Comparison of ENCODE assay signal across 1 cellular context in the genomic region with DNA sequence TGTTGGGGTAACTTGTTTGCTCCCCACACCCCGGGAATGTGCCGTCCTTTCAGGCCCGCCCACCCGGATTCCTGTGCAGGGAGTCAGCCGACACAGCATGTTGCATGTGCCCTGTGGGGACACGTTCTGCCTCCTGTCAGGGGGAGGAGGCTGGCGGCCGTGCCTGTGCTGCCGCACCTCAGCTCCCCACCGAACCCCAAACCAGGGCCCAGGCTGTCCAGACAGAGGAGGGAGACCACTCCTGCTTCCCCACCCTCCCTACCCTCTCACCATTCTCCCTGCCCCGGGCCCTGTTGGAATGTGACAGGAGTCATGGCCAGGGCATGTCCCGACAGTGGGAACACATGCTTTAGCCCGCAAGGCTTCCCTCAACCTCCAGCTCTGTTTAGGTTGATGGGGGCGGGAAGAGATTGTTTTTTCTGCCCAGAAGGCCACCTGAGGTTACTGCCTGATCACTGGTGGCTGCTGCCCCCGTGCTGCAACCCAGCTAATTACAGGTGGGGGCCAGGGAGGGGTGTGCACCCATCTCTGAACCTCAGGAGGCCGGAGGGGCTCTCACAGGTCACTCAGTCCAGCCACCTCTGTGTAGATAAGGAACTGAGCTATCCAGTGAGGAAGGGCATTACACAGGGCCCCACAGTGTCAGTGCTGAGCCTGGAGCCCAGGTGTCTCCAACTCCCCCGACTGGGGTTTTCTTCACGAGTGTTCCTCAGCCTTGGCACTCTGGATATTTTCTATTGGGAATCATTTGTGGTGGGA.
TF ChIP-seq lines count a peak whose summit lies in the region.

No MANE protein-coding gene starts in this region.

TF ChIP-seq in HepG2, 621 proteins besides CTCF, POLR2A, EP300 and RAD21 (continued from another document and continues in another):
- TF ChIP-seq MNT (IDR thresholded peaks at IDR 0.05): no peak
- no peak for TF ChIP-seq ZNF776 (CRISPR knock-in tag; IDR thresholded peaks at IDR 0.05)
- no peak for TF ChIP-seq FOXJ3 (CRISPR knock-in tag; IDR thresholded peaks at IDR 0.05; ENCODE audit: borderline replicate concordance)
- peak; percentile 63; the same call in 1 of the 2 replicates for TF ChIP-seq IKZF5 (CRISPR knock-in tag; IDR thresholded peaks at IDR 0.05)
- no peak for TF ChIP-seq ZNF12 (CRISPR knock-in tag; IDR thresholded peaks at IDR 0.05)
- no peak for TF ChIP-seq CENPT (CRISPR knock-in tag; IDR thresholded peaks at IDR 0.05; ENCODE audit: low read depth)
- no peak; the same call in 1 of the 2 replicates for TF ChIP-seq CREM (IDR thresholded peaks at IDR 0.05)
- TF ChIP-seq CREM (CRISPR knock-in tag; IDR thresholded peaks at IDR 0.05): no peak
- no peak for TF ChIP-seq ZFP36L1 (CRISPR knock-in tag; IDR thresholded peaks at IDR 0.05)
- TF ChIP-seq ZNF205 (CRISPR knock-in tag; IDR thresholded peaks at IDR 0.05): no peak; the same call in 1 of the 2 replicates
- TF ChIP-seq NFATC3 (CRISPR knock-in tag; IDR thresholded peaks at IDR 0.05): no peak
- no peak for TF ChIP-seq ZNF607 (CRISPR knock-in tag; IDR thresholded peaks at IDR 0.05; ENCODE audit: borderline replicate concordance)
- no peak; the same call in 1 of the 2 replicates for TF ChIP-seq ARID5B (CRISPR knock-in tag; IDR thresholded peaks at IDR 0.05)
- no peak for TF ChIP-seq ZNF75D (CRISPR knock-in tag; IDR thresholded peaks at IDR 0.05; ENCODE audit: borderline replicate concordance)
- no peak for TF ChIP-seq ZBTB4 (CRISPR knock-in tag; IDR thresholded peaks at IDR 0.05; ENCODE audit: borderline replicate concordance)
- TF ChIP-seq, protein P1, sequence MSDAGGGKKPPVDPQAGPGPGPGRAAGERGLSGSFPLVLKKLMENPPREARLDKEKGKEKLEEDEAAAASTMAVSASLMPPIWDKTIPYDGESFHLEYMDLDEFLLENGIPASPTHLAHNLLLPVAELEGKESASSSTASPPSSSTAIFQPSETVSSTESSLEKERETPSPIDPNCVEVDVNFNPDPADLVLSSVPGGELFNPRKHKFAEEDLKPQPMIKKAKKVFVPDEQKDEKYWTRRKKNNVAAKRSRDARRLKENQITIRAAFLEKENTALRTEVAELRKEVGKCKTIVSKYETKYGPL (CRISPR knock-in tag; IDR thresholded peaks at IDR 0.05): no peak
- TF ChIP-seq CBX1 (IDR thresholded peaks at IDR 0.05; ENCODE audit: low read depth): no peak
- peak; percentile 73 for TF ChIP-seq ARNT2 (CRISPR knock-in tag; IDR thresholded peaks at IDR 0.05; ENCODE audit: low read depth)
- TF ChIP-seq HNRNPK (IDR thresholded peaks at IDR 0.05; ENCODE audit: low read depth, low read length, poor library complexity, severe bottlenecking): no peak
- no peak for TF ChIP-seq ZNF572 (CRISPR knock-in tag; IDR thresholded peaks at IDR 0.05)
- TF ChIP-seq ZBTB43 (CRISPR knock-in tag; conservative IDR thresholded peaks at IDR 0.05): peak; percentile 61; the same call in 1 of the 2 replicates
- TF ChIP-seq, protein P2, sequence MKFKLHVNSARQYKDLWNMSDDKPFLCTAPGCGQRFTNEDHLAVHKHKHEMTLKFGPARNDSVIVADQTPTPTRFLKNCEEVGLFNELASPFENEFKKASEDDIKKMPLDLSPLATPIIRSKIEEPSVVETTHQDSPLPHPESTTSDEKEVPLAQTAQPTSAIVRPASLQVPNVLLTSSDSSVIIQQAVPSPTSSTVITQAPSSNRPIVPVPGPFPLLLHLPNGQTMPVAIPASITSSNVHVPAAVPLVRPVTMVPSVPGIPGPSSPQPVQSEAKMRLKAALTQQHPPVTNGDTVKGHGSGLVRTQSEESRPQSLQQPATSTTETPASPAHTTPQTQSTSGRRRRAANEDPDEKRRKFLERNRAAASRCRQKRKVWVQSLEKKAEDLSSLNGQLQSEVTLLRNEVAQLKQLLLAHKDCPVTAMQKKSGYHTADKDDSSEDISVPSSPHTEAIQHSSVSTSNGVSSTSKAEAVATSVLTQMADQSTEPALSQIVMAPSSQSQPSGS (CRISPR knock-in tag; IDR thresholded peaks at IDR 0.05): no peak; the same call in 1 of the 2 replicates
- TF ChIP-seq, protein P3, sequence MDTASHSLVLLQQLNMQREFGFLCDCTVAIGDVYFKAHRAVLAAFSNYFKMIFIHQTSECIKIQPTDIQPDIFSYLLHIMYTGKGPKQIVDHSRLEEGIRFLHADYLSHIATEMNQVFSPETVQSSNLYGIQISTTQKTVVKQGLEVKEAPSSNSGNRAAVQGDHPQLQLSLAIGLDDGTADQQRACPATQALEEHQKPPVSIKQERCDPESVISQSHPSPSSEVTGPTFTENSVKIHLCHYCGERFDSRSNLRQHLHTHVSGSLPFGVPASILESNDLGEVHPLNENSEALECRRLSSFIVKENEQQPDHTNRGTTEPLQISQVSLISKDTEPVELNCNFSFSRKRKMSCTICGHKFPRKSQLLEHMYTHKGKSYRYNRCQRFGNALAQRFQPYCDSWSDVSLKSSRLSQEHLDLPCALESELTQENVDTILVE (CRISPR knock-in tag; IDR thresholded peaks at IDR 0.05): peak; percentile 69; the same call in 1 of the 2 replicates
- TF ChIP-seq ZNF441 (CRISPR knock-in tag; IDR thresholded peaks at IDR 0.05; ENCODE audit: borderline replicate concordance): no peak
- TF ChIP-seq RARA (CRISPR knock-in tag; IDR thresholded peaks at IDR 0.05): peak; percentile 74
- TF ChIP-seq, protein P4, sequence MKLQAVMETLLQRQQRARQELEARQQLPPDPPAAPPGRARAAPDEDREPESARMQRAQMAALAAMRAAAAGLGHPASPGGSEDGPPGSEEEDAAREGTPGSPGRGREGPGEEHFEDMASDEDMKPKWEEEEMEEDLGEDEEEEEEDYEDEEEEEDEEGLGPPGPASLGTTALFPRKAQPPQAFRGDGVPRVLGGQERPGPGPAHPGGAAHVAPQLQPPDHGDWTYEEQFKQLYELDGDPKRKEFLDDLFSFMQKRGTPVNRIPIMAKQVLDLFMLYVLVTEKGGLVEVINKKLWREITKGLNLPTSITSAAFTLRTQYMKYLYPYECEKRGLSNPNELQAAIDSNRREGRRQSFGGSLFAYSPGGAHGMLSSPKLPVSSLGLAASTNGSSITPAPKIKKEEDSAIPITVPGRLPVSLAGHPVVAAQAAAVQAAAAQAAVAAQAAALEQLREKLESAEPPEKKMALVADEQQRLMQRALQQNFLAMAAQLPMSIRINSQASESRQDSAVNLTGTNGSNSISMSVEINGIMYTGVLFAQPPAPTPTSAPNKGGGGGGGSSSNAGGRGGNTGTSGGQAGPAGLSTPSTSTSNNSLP (IDR thresholded peaks at IDR 0.05; ENCODE audit: low read depth, low read length): no peak
- no peak; the same call in 1 of the 2 replicates for TF ChIP-seq ZNF235 (CRISPR knock-in tag; IDR thresholded peaks at IDR 0.05; ENCODE audit: borderline replicate concordance)
- no peak for TF ChIP-seq RBFOX2 (IDR thresholded peaks at IDR 0.05; ENCODE audit: low read depth, low read length)
- TF ChIP-seq ZBTB21 (CRISPR knock-in tag; IDR thresholded peaks at IDR 0.05): no peak
- peak; percentile 77; the same call in 1 of the 2 replicates for TF ChIP-seq KDM2A (CRISPR knock-in tag; IDR thresholded peaks at IDR 0.05; ENCODE audit: borderline replicate concordance, low read depth)
- no peak for TF ChIP-seq MTA3 (CRISPR knock-in tag; IDR thresholded peaks at IDR 0.05)
- no peak for TF ChIP-seq PBX2 (CRISPR knock-in tag; IDR thresholded peaks at IDR 0.05)
- no peak for TF ChIP-seq MYNN (CRISPR knock-in tag; IDR thresholded peaks at IDR 0.05; ENCODE audit: low read depth)
- no peak for TF ChIP-seq NR3C1 (CRISPR knock-in tag; IDR thresholded peaks at IDR 0.05)
- TF ChIP-seq ETV6 (CRISPR knock-in tag; conservative IDR thresholded peaks at IDR 0.05): no peak
- TF ChIP-seq, protein P5, sequence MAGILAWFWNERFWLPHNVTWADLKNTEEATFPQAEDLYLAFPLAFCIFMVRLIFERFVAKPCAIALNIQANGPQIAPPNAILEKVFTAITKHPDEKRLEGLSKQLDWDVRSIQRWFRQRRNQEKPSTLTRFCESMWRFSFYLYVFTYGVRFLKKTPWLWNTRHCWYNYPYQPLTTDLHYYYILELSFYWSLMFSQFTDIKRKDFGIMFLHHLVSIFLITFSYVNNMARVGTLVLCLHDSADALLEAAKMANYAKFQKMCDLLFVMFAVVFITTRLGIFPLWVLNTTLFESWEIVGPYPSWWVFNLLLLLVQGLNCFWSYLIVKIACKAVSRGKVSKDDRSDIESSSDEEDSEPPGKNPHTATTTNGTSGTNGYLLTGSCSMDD (CRISPR knock-in tag; IDR thresholded peaks at IDR 0.05): no peak
- TF ChIP-seq ZNF768 (CRISPR knock-in tag; IDR thresholded peaks at IDR 0.05): peak; percentile 38; the same call in 1 of the 2 replicates
